Comparison of ENCODE assay signal across 1 cellular context in genomic region chr7:2019693-2020511, GRCh38.
TF ChIP-seq lines count a peak whose summit lies in the region.

No MANE protein-coding gene starts in this region.

TF ChIP-seq in K562, 482 proteins besides CTCF, POLR2A, EP300 and RAD21 (continued from another document and continues in another):
- TF ChIP-seq HES1 (IDR thresholded peaks at IDR 0.05; ENCODE audit: low read depth) = no peak
- TF ChIP-seq CGGBP1 (CRISPR knock-in tag; IDR thresholded peaks at IDR 0.05) = no peak
- TF ChIP-seq ZNF695 (CRISPR knock-in tag; IDR thresholded peaks at IDR 0.05) = no peak
- no peak for TF ChIP-seq IRF9 (tag; IDR thresholded peaks at IDR 0.05)
- TF ChIP-seq ZNF316 (IDR thresholded peaks at IDR 0.05) = peak; percentile 15; the same call in 1 of the 2 replicates
- TF ChIP-seq HDGF (IDR thresholded peaks at IDR 0.05) = no peak
- no peak for TF ChIP-seq BRF1 (IDR thresholded peaks at IDR 0.05; ENCODE audit: borderline replicate concordance, extremely low read depth, insufficient read length)
- no peak for TF ChIP-seq MAFF (IDR thresholded peaks at IDR 0.05; ENCODE audit: low read length)
- 0 out of 2 replicates have a peak, but pooled peaks have one; percentile 31 for TF ChIP-seq HBP1 (CRISPR knock-in tag; IDR thresholded peaks at IDR 0.05)
- no peak for TF ChIP-seq COPS2 (conservative IDR thresholded peaks at IDR 0.05)
- peak; percentile 15; the same call in 1 of the 2 replicates for TF ChIP-seq HMGXB4 (CRISPR knock-in tag; IDR thresholded peaks at IDR 0.05)
- no peak for TF ChIP-seq TRIM24 (IDR thresholded peaks at IDR 0.05)
- TF ChIP-seq ZC3H4 (CRISPR knock-in tag; IDR thresholded peaks at IDR 0.05; ENCODE audit: borderline replicate concordance) = no peak
- TF ChIP-seq ELF4 (CRISPR knock-in tag; IDR thresholded peaks at IDR 0.05) = peak; percentile 89; the same call in 1 of the 2 replicates
- peak; percentile 85 for TF ChIP-seq NFRKB (IDR thresholded peaks at IDR 0.05; ENCODE audit: low read depth)
- no peak for TF ChIP-seq ZNF282 (CRISPR knock-in tag; IDR thresholded peaks at IDR 0.05)
- peak; percentile 84 for TF ChIP-seq JUND (IDR thresholded peaks at IDR 0.05; ENCODE audit: borderline replicate concordance, low read depth, low read length)
- peak; percentile 79; the same call in 1 of the 3 replicates for TF ChIP-seq JUND (tag; IDR thresholded peaks at IDR 0.05; ENCODE audit: borderline replicate concordance, low read depth, low read length)
- TF ChIP-seq CBFB (CRISPR knock-in tag; IDR thresholded peaks at IDR 0.05) = 0 out of 2 replicates have a peak, but pooled peaks have one; percentile 6
- TF ChIP-seq EHMT2 (IDR thresholded peaks at IDR 0.05) = no peak
- no peak for TF ChIP-seq SMC3 (conservative IDR thresholded peaks at IDR 0.05; ENCODE audit: insufficient read depth, low read depth, low read length)
- no peak for TF ChIP-seq ZBTB49 (CRISPR knock-in tag; IDR thresholded peaks at IDR 0.05; ENCODE audit: borderline replicate concordance)
- no peak for TF ChIP-seq CBX2 (IDR thresholded peaks at IDR 0.05; ENCODE audit: insufficient read depth, low read length, poor library complexity, severe bottlenecking)
- no peak for TF ChIP-seq KDM1A (IDR thresholded peaks at IDR 0.05)
- TF ChIP-seq MECOM (CRISPR knock-in tag; IDR thresholded peaks at IDR 0.05) = 0 out of 2 replicates have a peak, but pooled peaks have one; percentile 54
- no peak for TF ChIP-seq PREB (CRISPR knock-in tag; IDR thresholded peaks at IDR 0.05)
- no peak for TF ChIP-seq RBM34 (IDR thresholded peaks at IDR 0.05; ENCODE audit: borderline replicate concordance, insufficient read depth, low read length)
- TF ChIP-seq KAT8 (IDR thresholded peaks at IDR 0.05; ENCODE audit: low read depth) = no peak
- TF ChIP-seq ATF3 (IDR thresholded peaks at IDR 0.05) = peak; percentile 94
- 0 out of 2 replicates have a peak, but pooled peaks have one; percentile 28 for TF ChIP-seq ATF3 (CRISPR knock-in tag; conservative IDR thresholded peaks at IDR 0.05)
- no peak for TF ChIP-seq HLTF (IDR thresholded peaks at IDR 0.05)
- TF ChIP-seq TEAD4 (IDR thresholded peaks at IDR 0.05; ENCODE audit: low read length) = no peak
- no peak for TF ChIP-seq TEAD4 (CRISPR knock-in tag; IDR thresholded peaks at IDR 0.05; ENCODE audit: borderline replicate concordance)
- TF ChIP-seq DNMT1 (IDR thresholded peaks at IDR 0.05) = no peak
- no peak for TF ChIP-seq PTTG1 (tag; IDR thresholded peaks at IDR 0.05; ENCODE audit: low read depth)
- TF ChIP-seq ETV5 (CRISPR knock-in tag; IDR thresholded peaks at IDR 0.05; ENCODE audit: low read depth) = peak; percentile 66
- no peak for TF ChIP-seq ZNF347 (CRISPR knock-in tag; IDR thresholded peaks at IDR 0.05; ENCODE audit: low read depth)
- no peak; the same call in 1 of the 2 replicates for TF ChIP-seq KLF16 (IDR thresholded peaks at IDR 0.05)
- peak; percentile 45; the same call in 1 of the 2 replicates for TF ChIP-seq SMARCA4 (IDR thresholded peaks at IDR 0.05)
- TF ChIP-seq MGA (IDR thresholded peaks at IDR 0.05) = peak; percentile 84
- no peak for TF ChIP-seq ZNF3 (CRISPR knock-in tag; IDR thresholded peaks at IDR 0.05)
